Comparison of ENCODE assay signal across 14 cellular contexts in genomic region chr5:138945421-138946240, GRCh38.
DNase-seq lines count a peak whose midpoint lies in the region; ATAC-seq and TF ChIP-seq lines count a peak whose summit lies in the region.
"Had no signal": no experiment of that assay in that cellular context is flagged by ENCODE, and none has a peak within 500 bp of the region (broad histone marks: within the 10 kb centered on the region; RNA-seq: fewer than 3 reads in every experiment).

No MANE protein-coding gene starts in this region.

- peaks cover 42% of the 10 kb centered on the region for H3K4me1 Mint-ChIP-seq in glutamatergic neuron (ENCODE audit: low read depth, unreplicated experiment)

- no peak for ATAC-seq in HG02571 (IDR thresholded peaks at IDR 0.05; ENCODE audit: unreplicated experiment)

- H3K9me3 ChIP-seq in WERI-Rb-1 (ENCODE audit: severe bottlenecking) = no peaks in the 10 kb centered on the region
- H3K9me3 ChIP-seq in MG63 = no peaks in the 10 kb centered on the region
- H3K9me3 ChIP-seq: ascending aorta, mucosa of descending colon, right atrium auricular region had no signal

- no peak overlapping the region for H3K4me3 Mint-ChIP-seq in glutamatergic neuron (ENCODE audit: unreplicated experiment)

- H3K27me3 ChIP-seq in WERI-Rb-1 (ENCODE audit: insufficient read depth, low read depth, severe bottlenecking) = no peaks in the 10 kb centered on the region
- H3K27me3 ChIP-seq in MG63 = no peaks in the 10 kb centered on the region
- H3K27me3 ChIP-seq: ascending aorta, right atrium auricular region had no signal

- H3K4me3 ChIP-seq in WERI-Rb-1 (ENCODE audit: low read depth, low read length) = no peak overlapping the region
- H3K4me3 ChIP-seq in retinal pigment epithelial cell (ENCODE audit: low read length) = no peak overlapping the region
- H3K4me3 ChIP-seq in MG63 = no peak overlapping the region
- H3K4me3 ChIP-seq: ascending aorta, mucosa of descending colon, right atrium auricular region had no signal

- H3K9me3 Mint-ChIP-seq in glutamatergic neuron (ENCODE audit: unreplicated experiment) = peaks cover 20% of the 10 kb centered on the region

- no peak overlapping the region for H3K27ac ChIP-seq in WERI-Rb-1
- H3K27ac ChIP-seq: ascending aorta, right atrium auricular region had no signal

- TF ChIP-seq CTCF in WERI-Rb-1 (IDR thresholded peaks at IDR 0.05; ENCODE audit: low read depth, low read length) (0 out of 2 replicates have a peak, but pooled peaks have one; percentile 13), glutamatergic neuron (IDR thresholded peaks at IDR 0.05; ENCODE audit: partially characterized antibody, unreplicated experiment) (no peak), retinal pigment epithelial cell (conservative IDR thresholded peaks at IDR 0.05; ENCODE audit: low read depth, low read length) (peak; percentile 24)

- peak; percentile 79 for DNase-seq in ELF-1 (ENCODE audit: low read depth, low spot score)
- DNase-seq in WERI-Rb-1 = no peak
- DNase-seq in glutamatergic neuron = no peak
- DNase-seq in retinal pigment epithelial cell (ENCODE audit: low read depth) = no peak
- no peak for DNase-seq in NCI-H1105 (lab: John Stamatoyannopoulos, UW)
- DNase-seq in MG63 = no peak
- no peak for DNase-seq in AML-193 (lab: John Stamatoyannopoulos, UW)
- DNase-seq: activated T-cell treated with anti-CD3 and anti-CD28 coated beads for 4 hours, erythroblast, mucosa of descending colon, NCI-H526 treated with DMSO at 0.1 percent for 48 hours had no signal

- H3K36me3 Mint-ChIP-seq in glutamatergic neuron (ENCODE audit: unreplicated experiment) = no peaks in the 10 kb centered on the region

- peaks cover 11% of the 10 kb centered on the region for H3K27me3 Mint-ChIP-seq in glutamatergic neuron (ENCODE audit: unreplicated experiment)

- H3K36me3 ChIP-seq in WERI-Rb-1 = peaks cover 19% of the 10 kb centered on the region
- H3K36me3 ChIP-seq in MG63 = peaks cover 20% of the 10 kb centered on the region

- H3K27ac Mint-ChIP-seq in glutamatergic neuron (ENCODE audit: unreplicated experiment) = peak overlapping the region; percentile 22
